ENCODE assay signal across 1 cellular context in the genomic region with DNA sequence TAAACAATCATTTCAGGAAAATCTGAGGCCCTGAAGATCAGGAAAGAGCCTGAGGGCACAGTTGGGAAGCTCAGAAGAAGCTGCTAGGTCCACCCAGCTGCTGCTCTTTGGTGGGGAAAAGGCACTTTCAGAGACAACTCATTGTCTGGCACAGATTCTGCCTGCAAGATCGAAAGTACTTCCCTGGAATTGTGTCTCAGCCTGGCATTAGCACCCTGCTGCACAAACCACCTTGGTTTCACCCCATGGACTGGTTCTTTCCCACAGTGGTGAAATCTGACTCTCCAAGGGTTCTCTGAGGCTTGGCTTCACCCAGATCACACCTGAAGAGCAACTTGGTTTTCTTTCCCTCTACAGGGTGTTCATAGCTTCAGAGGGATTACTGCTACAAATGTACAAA.
TF ChIP-seq lines count a peak whose summit lies in the region.

No MANE protein-coding gene starts in this region.

TF ChIP-seq in GM23338, 12 proteins besides CTCF, POLR2A, EP300 and RAD21:
- no peak for TF ChIP-seq STAT1 (IDR thresholded peaks at IDR 0.05; ENCODE audit: unreplicated experiment)
- TF ChIP-seq, protein P1, sequence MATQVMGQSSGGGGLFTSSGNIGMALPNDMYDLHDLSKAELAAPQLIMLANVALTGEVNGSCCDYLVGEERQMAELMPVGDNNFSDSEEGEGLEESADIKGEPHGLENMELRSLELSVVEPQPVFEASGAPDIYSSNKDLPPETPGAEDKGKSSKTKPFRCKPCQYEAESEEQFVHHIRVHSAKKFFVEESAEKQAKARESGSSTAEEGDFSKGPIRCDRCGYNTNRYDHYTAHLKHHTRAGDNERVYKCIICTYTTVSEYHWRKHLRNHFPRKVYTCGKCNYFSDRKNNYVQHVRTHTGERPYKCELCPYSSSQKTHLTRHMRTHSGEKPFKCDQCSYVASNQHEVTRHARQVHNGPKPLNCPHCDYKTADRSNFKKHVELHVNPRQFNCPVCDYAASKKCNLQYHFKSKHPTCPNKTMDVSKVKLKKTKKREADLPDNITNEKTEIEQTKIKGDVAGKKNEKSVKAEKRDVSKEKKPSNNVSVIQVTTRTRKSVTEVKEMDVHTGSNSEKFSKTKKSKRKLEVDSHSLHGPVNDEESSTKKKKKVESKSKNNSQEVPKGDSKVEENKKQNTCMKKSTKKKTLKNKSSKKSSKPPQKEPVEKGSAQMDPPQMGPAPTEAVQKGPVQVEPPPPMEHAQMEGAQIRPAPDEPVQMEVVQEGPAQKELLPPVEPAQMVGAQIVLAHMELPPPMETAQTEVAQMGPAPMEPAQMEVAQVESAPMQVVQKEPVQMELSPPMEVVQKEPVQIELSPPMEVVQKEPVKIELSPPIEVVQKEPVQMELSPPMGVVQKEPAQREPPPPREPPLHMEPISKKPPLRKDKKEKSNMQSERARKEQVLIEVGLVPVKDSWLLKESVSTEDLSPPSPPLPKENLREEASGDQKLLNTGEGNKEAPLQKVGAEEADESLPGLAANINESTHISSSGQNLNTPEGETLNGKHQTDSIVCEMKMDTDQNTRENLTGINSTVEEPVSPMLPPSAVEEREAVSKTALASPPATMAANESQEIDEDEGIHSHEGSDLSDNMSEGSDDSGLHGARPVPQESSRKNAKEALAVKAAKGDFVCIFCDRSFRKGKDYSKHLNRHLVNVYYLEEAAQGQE (IDR thresholded peaks at IDR 0.05; ENCODE audit: unreplicated experiment) = no peak
